ENCODE assay signal across 8 cellular contexts in genomic region chr1:243312962-243313634, GRCh38. TPM values are rescaled to one million over a fixed set of nuclear protein-coding genes. Genes with fewer than 3 reads are reported as not detected.
A peak's percentile ranks its signal among the peaks of the same experiment; 100 is the strongest.
DNase-seq lines count a peak whose midpoint lies in the region; ATAC-seq, FAIRE-seq and TF ChIP-seq lines count a peak whose summit lies in the region.
"Had no signal": no experiment of that assay in that cellular context is flagged by ENCODE, and none has a peak within 500 bp of the region (broad histone marks: within the 10 kb centered on the region; RNA-seq: fewer than 3 reads in every experiment).

No MANE protein-coding gene starts in this region.

- BruUV-seq in GM12878 (replicated peaks; lab: Mats Ljungman, UMichigan) = no TSS peak

- RAD21 ChIA-PET in GM12878 (lab: Charles Lee; ENCODE audit: unreplicated experiment) = interaction anchor here (0.8 to 3.2 kb wide), 9 partner anchors 11 to 1828 kb away, joined by 3 to 39 read pairs (median 4); partner anchors contain the start of genes CEP170 and SDCCAG8

- H3K27ac ChIP-seq in GM12878 (ENCODE audit: control insufficient read depth, insufficient read depth) = peak overlapping the region; percentile 94
- H3K27ac ChIP-seq in substantia nigra (ENCODE audit: low read depth, low read length, poor library complexity, severe bottlenecking) = peak overlapping the region; percentile 27

- FAIRE-seq in GM12878 (lab: Jason Lieb, UNC) = peak; percentile 84

- SMC1A ChIA-PET in GM12878 (lab: Charles Lee; ENCODE audit: uncharacterized antibody, unreplicated experiment) = interaction anchor here (0.8 to 2.7 kb wide), 15 partner anchors 9 to 1781 kb away, joined by 3 to 43 read pairs (median 5); partner anchors contain the start of genes CEP170, KMO and SDCCAG8

- TF ChIP-seq RAD21 in GM12878 (IDR thresholded peaks at IDR 0.05; ENCODE audit: insufficient read depth, low read depth, low read length) = no peak

- TF ChIP-seq EP300 in GM12878 (IDR thresholded peaks at IDR 0.05; ENCODE audit: borderline replicate concordance in 1 of 2, control insufficient read depth in 1 of 2, low read depth in 2 of 2, low read length in 2 of 2) = peak in 1 of 2 experiments; percentile 52; a peak in 1 of 4 replicates

- H3K4me2 ChIP-seq in GM12878 (ENCODE audit: control insufficient read depth, insufficient read depth) = peak overlapping the region; percentile 97

- POLR2A ChIA-PET in GM12878 (lab: Charles Lee) = interaction anchor here (0.6 to 3.5 kb wide), 2 partner anchors 58 to 1661 kb away, joined by 3 to 30 read pairs; partner anchors contain the start of genes CEP170 and SDCCAG8

- H3K36me3 ChIP-seq in GM12878 (ENCODE audit: control insufficient read depth in 2 of 2, insufficient read depth in 2 of 2, low read length in 1 of 2) = peaks cover 0 to 8% of the 10 kb centered on the region in 2 experiments; a peak in 1 of 4 replicates

- H3K4me3 ChIP-seq in GM12878 = peak overlapping the region; percentile 28; the same call in 1 of the 2 replicates

- H3K9ac ChIP-seq in GM12878 (ENCODE audit: control insufficient read depth, insufficient read depth, low read length) = peak overlapping the region; percentile 57

- DNase-seq in GM12878 (ENCODE audit: low read depth, low spot score) (peak; percentile 48), substantia nigra (lab: John Stamatoyannopoulos, UW) (peak in 2 of 49 donors; percentile 7 to 15), posterior cingulate gyrus (no peak), AML-193 (lab: John Stamatoyannopoulos, UW) (no peak), activated gamma-delta T cell treated with Interleukin-2 at 50 U/mL for 16 hours (no peak)
- DNase-seq: trophoblast cell had no signal

- no peaks in the 10 kb centered on the region for H4K20me1 ChIP-seq in GM12878 (ENCODE audit: control insufficient read depth, insufficient read depth)

- no peaks in the 10 kb centered on the region for H3K9me3 ChIP-seq in GM12878 (replicated peaks; ENCODE audit: control insufficient read depth, insufficient read depth, low read length)

- no peak for TF ChIP-seq CTCF in GM12878 (IDR thresholded peaks at IDR 0.05 in 2 of 3, conservative IDR thresholded peaks at IDR 0.05 in 1 of 3; ENCODE audit: control insufficient read depth in 2 of 3, extremely low read depth in 1 of 3, insufficient read depth in 1 of 3, low read depth in 3 of 3, low read length in 3 of 3)

- H2AFZ ChIP-seq in GM12878 (ENCODE audit: control insufficient read depth, low read depth, low read length) = peak overlapping the region; percentile 41

- H3K27me3 ChIP-seq in GM12878 (replicated peaks in 1 of 2; ENCODE audit: control insufficient read depth in 2 of 2, insufficient read depth in 2 of 2, low read length in 1 of 2) = no peaks in the 10 kb centered on the region

- ATAC-seq in GM19324 (IDR thresholded peaks at IDR 0.05; ENCODE audit: low FRiP score, unreplicated experiment) = peak; percentile 23
- peak; percentile 21 for ATAC-seq in HG02943 (IDR thresholded peaks at IDR 0.05; ENCODE audit: low read depth, unreplicated experiment)
- peak; percentile 72 for ATAC-seq in GM12878

- H3K79me2 ChIP-seq in GM12878 (ENCODE audit: control insufficient read depth, insufficient read depth, low read length) = no peaks in the 10 kb centered on the region

- CTCF ChIA-PET in GM12878 (lab: Yijun Ruan, JAX) = interaction anchor here (1.2 to 1.5 kb wide), 3 partner anchors 11 to 97 kb away, joined by 3 to 5 read pairs (median 4); no protein-coding TSS in a partner anchor

- H3K4me1 ChIP-seq in GM12878 (ENCODE audit: control insufficient read depth, insufficient read depth, low read length) = peaks cover 32% of the 10 kb centered on the region

- WGBS in GM12878 (ENCODE audit: insufficient coverage, insufficient replicate concordance, low lambda C conversion rate, missing lambda C conversion rate) = 21% methylated on average over 5 of the region's 5 CpGs

- intact Hi-C loops in GM12878 (cut with micrococcal nuclease; ENCODE audit: unreplicated experiment) = no loop called here
- intact Hi-C loops in posterior cingulate gyrus (cut with DNase I) = no loop called here

- TF ChIP-seq POLR2A in GM12878 (IDR thresholded peaks at IDR 0.05; ENCODE audit: low read depth, low read length) = no peak

- in situ Hi-C loops in GM12878 (cut with MboI) = loop anchor here (25.0 kb wide), 1 partner anchor 526 kb away; no protein-coding TSS in a partner anchor

TF ChIP-seq in GM12878, 131 proteins besides CTCF, POLR2A, EP300 and RAD21 (continues in another document):
- peak; percentile 83; the same call in 2 of the 3 replicates for TF ChIP-seq POU2F2 (IDR thresholded peaks at IDR 0.05; ENCODE audit: borderline replicate concordance, low read depth, low read length)
- no peak for TF ChIP-seq WRNIP1 (IDR thresholded peaks at IDR 0.05; ENCODE audit: borderline replicate concordance, low read depth, low read length)
- TF ChIP-seq RELB (IDR thresholded peaks at IDR 0.05; ENCODE audit: low read depth) = peak; percentile 11; the same call in 1 of the 2 replicates
- 0 out of 2 replicates have a peak, but pooled peaks have one; percentile 5 for TF ChIP-seq RUNX3 (IDR thresholded peaks at IDR 0.05; ENCODE audit: low read length)
- no peak for TF ChIP-seq SIX5 (IDR thresholded peaks at IDR 0.05; ENCODE audit: low read depth, low read length, severe bottlenecking)
- TF ChIP-seq CBX5 (IDR thresholded peaks at IDR 0.05; ENCODE audit: low read depth) = no peak
- TF ChIP-seq SUPT20H (IDR thresholded peaks at IDR 0.05; ENCODE audit: borderline replicate concordance, control insufficient read depth, low read depth, low read length) = no peak
- peak; percentile 48 for TF ChIP-seq MTA2 (IDR thresholded peaks at IDR 0.05; ENCODE audit: low read depth)
- TF ChIP-seq CREB1 (IDR thresholded peaks at IDR 0.05; ENCODE audit: low read depth) = peak; percentile 45; the same call in 1 of the 2 replicates
- peak; percentile 21; the same call in 1 of the 2 replicates for TF ChIP-seq EED (IDR thresholded peaks at IDR 0.05; ENCODE audit: low read depth)
- TF ChIP-seq HDAC6 (IDR thresholded peaks at IDR 0.05; ENCODE audit: unreplicated experiment) = no peak
- TF ChIP-seq GABPA (IDR thresholded peaks at IDR 0.05; ENCODE audit: low read depth) = no peak

RNA-seq across cellular contexts. Expression of gene SDCCAG8, which starts 57.3 kb away (rescaled TPM):
- total RNA-seq in GM12878 (2013; cell fraction: nucleolus; rRNA removed) = 95.1 and 111 TPM in 2 replicates
- total RNA-seq in GM12878 (2014; rRNA removed) (17.7 and 18.5 TPM in 2 replicates), GM12878 (2014; rRNA removed; fragmentation: Illumina TruSeq; extraction: Trizol) (21.1 and 23.8 TPM in 2 replicates), GM12878 (2021) (15.0 and 17.5 TPM in 2 replicates)
- polyA plus RNA-seq in GM12878 (2011; ENCODE audit: low read depth) = 10.5 TPM
- polyA plus RNA-seq in GM12878 (2011; rRNA removed) (23.4 and 40.8 TPM in 2 replicates), GM12878 (2014; fragmentation: Illumina TruSeq; extraction: Trizol) (18.4 and 20.1 TPM in 2 replicates), GM12878 (2014; fragmentation: Nextera tagmentation; extraction: Ambion mirVana) (10 to 100 TPM; 18.8 to 21.5 TPM), GM12878 (2014; rRNA removed) (10.2 and 17.9 TPM in 2 replicates), GM12878 (2016; fragmentation: Nextera tagmentation; extraction: Ambion mirVana) (10 to 100 TPM; 24.1 to 25.6 TPM)
- 10.6 and 14.2 TPM in 2 replicates for polyA plus RNA-seq in GM12878 (2011; cell fraction: cytosol; rRNA removed)
- polyA plus RNA-seq in GM12878 (2011; cell fraction: nucleus; rRNA removed) = 19.5 and 20.8 TPM in 2 replicates
- polyA plus RNA-seq in GM12878 (2012) = 21.3 and 21.5 TPM in 2 replicates
- polyA minus RNA-seq in GM12878 (2011; rRNA and poly(A)+ RNA removed) = 22.8 and 40.5 TPM in 2 replicates
- polyA minus RNA-seq in GM12878 (2011; cell fraction: cytosol; rRNA and poly(A)+ RNA removed) = 7.4 and 10.2 TPM in 2 replicates
- polyA minus RNA-seq in GM12878 (2011; cell fraction: nucleus; rRNA and poly(A)+ RNA removed) = 18.7 and 20.3 TPM in 2 replicates

RNA-seq across cellular contexts. Expression of gene CEP170, which starts 58.0 kb away (rescaled TPM):
- total RNA-seq in GM12878 (2013; cell fraction: nucleolus; rRNA removed) = 184 and 188 TPM in 2 replicates
- total RNA-seq in GM12878 (2014; rRNA removed) (42.9 and 58.5 TPM in 2 replicates), GM12878 (2014; rRNA removed; fragmentation: Illumina TruSeq; extraction: Trizol) (65.6 and 67.3 TPM in 2 replicates), GM12878 (2021) (49.4 and 56.5 TPM in 2 replicates)
- polyA plus RNA-seq in GM12878 (2011; ENCODE audit: low read depth) = 21.5 TPM
- polyA plus RNA-seq in GM12878 (2011; rRNA removed) (58.9 and 78.3 TPM in 2 replicates), GM12878 (2014; fragmentation: Illumina TruSeq; extraction: Trizol) (51.3 and 59.7 TPM in 2 replicates), GM12878 (2014; fragmentation: Nextera tagmentation; extraction: Ambion mirVana) (10 to 100 TPM; 15.0 to 16.8 TPM), GM12878 (2014; rRNA removed) (24.6 and 37.5 TPM in 2 replicates), GM12878 (2016; fragmentation: Nextera tagmentation; extraction: Ambion mirVana) (10 to 100 TPM; 27.0 to 34.4 TPM)
- 26.2 and 27.3 TPM in 2 replicates for polyA plus RNA-seq in GM12878 (2011; cell fraction: cytosol; rRNA removed)
- polyA plus RNA-seq in GM12878 (2011; cell fraction: nucleus; rRNA removed) = 51.2 and 55.9 TPM in 2 replicates
- polyA plus RNA-seq in GM12878 (2012) = 25.3 and 26.9 TPM in 2 replicates
- polyA minus RNA-seq in GM12878 (2011; rRNA and poly(A)+ RNA removed) = 68.3 and 80.1 TPM in 2 replicates
- 24.4 and 26.5 TPM in 2 replicates for polyA minus RNA-seq in GM12878 (2011; cell fraction: cytosol; rRNA and poly(A)+ RNA removed)
- polyA minus RNA-seq in GM12878 (2011; cell fraction: nucleus; rRNA and poly(A)+ RNA removed) = 92.7 and 137 TPM in 2 replicates

Comparison
In these comparisons a context has a peak if more than half of its experiments do, and no peak if none do; other contexts are left out.
1. ATAC-seq: peak in every context shown above with its lines; median percentile 72 in GM12878; 23 in GM19324; 21 in HG02943.